In genomic region chr17:58325289-58325726, GRCh38 we compare ENCODE assay signal across 7 cellular contexts. TPM values are rescaled to one million over a fixed set of nuclear protein-coding genes. Genes with fewer than 3 reads are reported as not detected.
DNase-seq lines count a peak whose midpoint lies in the region; TF ChIP-seq lines count a peak whose summit lies in the region.

No MANE protein-coding gene starts in this region.

- no peaks in the 10 kb centered on the region for H3K36me3 ChIP-seq in ovary

- H3K4me3 ChIP-seq in ovary = peak overlapping the region; percentile 61

- intact Hi-C loops in ovary (cut with DNase I) = no loop called here

- CTCF ChIA-PET in HEK293T (lab: Yijun Ruan, JAX) = interaction anchor here (1.7 kb wide), 1 partner anchor 8 kb away, joined by 10 read pairs; no protein-coding TSS in a partner anchor

- POLR2A ChIA-PET in HEK293T (lab: Yijun Ruan, JAX) = interaction anchor here (1.9 kb wide), 1 partner anchor 27 kb away, joined by 7 read pairs; the partner anchor contains the start of gene SUPT4H1

- H3K4me1 ChIP-seq in ovary (ENCODE audit: insufficient read depth) = peaks cover 8% of the 10 kb centered on the region

- no peaks in the 10 kb centered on the region for H3K9me3 ChIP-seq in ovary

- TF ChIP-seq POLR2A in ovary (IDR thresholded peaks at IDR 0.05) = no peak

- TF ChIP-seq EP300 in ovary (IDR thresholded peaks at IDR 0.05) = no peak

- no peak overlapping the region for H3K27ac ChIP-seq in ovary

- H3K27me3 ChIP-seq in ovary = no peaks in the 10 kb centered on the region

- WGBS in ovary, 3 donors = 70 to 78% (median 70%) methylated on average over 11 of the region's 11 CpGs

- DNase-seq in ELF-1 (ENCODE audit: low read depth, low spot score) (peak; percentile 81), NCI-H1048 (lab: John Stamatoyannopoulos, UW) (peak; percentile 35), cerebellar cortex (ENCODE audit: low spot score) (peak; percentile 68), ovary (peak in 2 of 5 donors; percentile 40 to 47), HEK293T (ENCODE audit: extremely low spot score) (no peak), NCI-H1694 (lab: John Stamatoyannopoulos, UW) (no peak), kidney glomerular epithelial cell (lab: John Stamatoyannopoulos, UW) (no peak)

- TF ChIP-seq CTCF in ovary (IDR thresholded peaks at IDR 0.05) = no peak

TF ChIP-seq in HEK293T, 16 proteins besides CTCF, POLR2A, EP300 and RAD21:
- TF ChIP-seq BHLHE40 (IDR thresholded peaks at IDR 0.05; ENCODE audit: borderline replicate concordance) (no peak), ZNF384 (IDR thresholded peaks at IDR 0.05) (no peak), HDGF (IDR thresholded peaks at IDR 0.05; ENCODE audit: borderline replicate concordance) (no peak), TARDBP (IDR thresholded peaks at IDR 0.05) (no peak), PKNOX1 (IDR thresholded peaks at IDR 0.05) (no peak), NFRKB (IDR thresholded peaks at IDR 0.05) (no peak), ELF4 (IDR thresholded peaks at IDR 0.05) (no peak), LEF1 (IDR thresholded peaks at IDR 0.05; ENCODE audit: borderline replicate concordance) (no peak), CTBP1 (IDR thresholded peaks at IDR 0.05; ENCODE audit: borderline replicate concordance) (no peak), SP1 (IDR thresholded peaks at IDR 0.05) (no peak), FOXK2 (IDR thresholded peaks at IDR 0.05) (no peak), SUZ12 (IDR thresholded peaks at IDR 0.05) (no peak), ARNT (IDR thresholded peaks at IDR 0.05) (no peak), FOXA1 (IDR thresholded peaks at IDR 0.05) (no peak), L3MBTL2 (conservative IDR thresholded peaks at IDR 0.05) (no peak), FOXM1 (IDR thresholded peaks at IDR 0.05; ENCODE audit: borderline replicate concordance) (no peak)
TF ChIP-seq in HEK293T: peak in this region for 0.

RNA-seq across cellular contexts. Expression of gene TSPOAP1, which starts 3.3 kb away (rescaled TPM):
- 10 to 100 TPM; 22.8 to 49.1 (median 37.5) TPM for total RNA-seq in ovary
- 10 to 100 TPM in 1 of 2 donors, 1 to 10 TPM in 1; 8.3 to 46.2 TPM for polyA plus RNA-seq in ovary

RNA-seq across cellular contexts. Expression of gene SUPT4H1, which starts 26.7 kb away (rescaled TPM):
- 10 to 100 TPM; 43.7 to 73.6 (median 50.0) TPM for total RNA-seq in ovary
- polyA plus RNA-seq in ovary = 100 to 1,000 TPM in 1 of 2 donors, 10 to 100 TPM in 1; 86.2 to 182 TPM

RNA-seq across cellular contexts. Expression of gene MPO, which starts 44.6 kb away (rescaled TPM):
- total RNA-seq in ovary = under 1 TPM in 3 of 7 donors, not detected in 4; 0.11 to 0.67 (median 0.15) TPM
- under 1 TPM; 0.02 to 0.05 TPM for polyA plus RNA-seq in ovary

Comparison
In these comparisons a context has a peak if more than half of its experiments do, and no peak if none do; other contexts are left out.
1. DNase-seq: peak in ELF-1 (single experiment), NCI-H1048 (single experiment) and cerebellar cortex (single experiment); none in HEK293T (single experiment), NCI-H1694 (single experiment) and kidney glomerular epithelial cell (single experiment).